In the genomic region with DNA sequence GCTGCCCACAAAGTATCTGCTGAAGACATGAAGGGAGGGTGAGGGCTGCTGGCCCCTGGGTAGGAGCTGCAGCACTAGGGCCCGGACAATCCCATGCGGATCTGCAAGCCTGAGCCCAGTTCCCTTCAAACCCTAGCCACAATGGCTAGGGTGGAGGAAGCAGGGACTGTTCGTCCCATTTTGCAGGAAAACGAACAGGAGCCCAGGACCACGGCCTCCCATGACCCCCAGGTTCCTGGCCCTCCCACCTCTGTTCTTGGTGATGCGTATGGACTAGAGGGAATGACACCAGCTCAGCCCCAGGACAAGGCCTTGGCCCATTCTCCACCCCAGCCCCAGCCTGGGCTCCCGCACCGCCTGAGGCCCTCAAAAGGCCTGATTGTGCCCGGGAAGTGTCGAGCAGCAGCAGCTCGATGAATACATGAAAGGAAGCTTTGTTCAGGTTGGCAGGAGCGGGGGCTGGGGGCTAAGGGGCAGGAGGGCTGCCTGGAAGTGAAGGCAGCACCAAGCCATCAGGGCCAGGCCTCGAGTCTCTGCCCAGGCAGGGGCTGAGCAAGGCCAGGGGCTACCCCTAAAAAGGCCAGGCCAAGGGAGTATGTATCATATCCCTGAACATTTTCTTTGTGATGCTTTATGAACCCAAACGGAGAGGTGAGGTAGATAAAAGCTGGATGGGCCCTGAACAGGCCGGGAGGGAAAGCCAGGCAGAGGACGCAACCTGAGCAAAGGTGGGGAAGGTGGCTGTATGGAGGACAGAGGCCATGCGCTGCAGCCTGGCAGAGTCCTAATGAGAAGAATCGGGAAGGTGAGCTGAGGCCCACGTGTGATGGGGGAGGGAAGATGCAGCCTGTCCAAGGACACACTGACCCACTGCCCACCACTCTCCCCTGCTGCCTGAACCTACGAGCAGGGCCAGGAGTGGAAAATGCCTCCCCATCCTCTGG, we compare ENCODE assay signal across 14 cellular contexts. TPM values are rescaled to one million over a fixed set of nuclear protein-coding genes. Genes with fewer than 3 reads are reported as not detected.
DNase-seq lines count a peak whose midpoint lies in the region; ATAC-seq lines count a peak whose summit lies in the region.
"Had no signal": no experiment of that assay in that cellular context is flagged by ENCODE, and none has a peak within 500 bp of the region (broad histone marks: within the 10 kb centered on the region; RNA-seq: fewer than 3 reads in every experiment).

No MANE protein-coding gene starts in this region.

- H3K27ac Mint-ChIP-seq in activated CD8-positive, alpha-beta memory T cell treated with anti-CD3 and anti-CD28 coated beads, Interleukin-2, amount 10 ng/mL, durations not matched to agents 7 days and 5 days = peak overlapping the region; percentile 27
- peak overlapping the region; percentile 28 for H3K27ac Mint-ChIP-seq in activated T-helper 17 cell treated with anti-CD3 and anti-CD28 coated beads, Interleukin-2, amount 50 U/mL, for 72 hours
- H3K27ac Mint-ChIP-seq in stimulated activated effector memory CD8-positive, alpha-beta T cell treated with anti-CD3 and anti-CD28 coated beads, Interleukin-12 subunit alpha, Interleukin-12 subunit beta, amount 100 ng/mL, for 72 hours = peak overlapping the region; percentile 44
- H3K27ac Mint-ChIP-seq in effector memory CD8-positive, alpha-beta T cell = peak overlapping the region in 1 of 2 donors; percentile 90

- H3K9me3 Mint-ChIP-seq in activated CD8-positive, alpha-beta memory T cell treated with anti-CD3 and anti-CD28 coated beads, Interleukin-2, amount 10 ng/mL, durations not matched to agents 7 days and 5 days (ENCODE audit: low read depth) = no peaks in the 10 kb centered on the region
- H3K9me3 Mint-ChIP-seq in activated T-helper 17 cell treated with anti-CD3 and anti-CD28 coated beads, Interleukin-2, amount 50 U/mL, for 72 hours = no peaks in the 10 kb centered on the region
- H3K9me3 Mint-ChIP-seq in stimulated activated effector memory CD8-positive, alpha-beta T cell treated with anti-CD3 and anti-CD28 coated beads, Interleukin-12 subunit alpha, Interleukin-12 subunit beta, amount 100 ng/mL, for 72 hours = no peaks in the 10 kb centered on the region
- no peaks in the 10 kb centered on the region for H3K9me3 Mint-ChIP-seq in effector memory CD8-positive, alpha-beta T cell

- no peak for ATAC-seq in activated CD8-positive, alpha-beta memory T cell treated with anti-CD3 and anti-CD28 coated beads, Interleukin-2, amount 10 ng/mL, durations not matched to agents 7 days and 5 days
- no peak for ATAC-seq in activated T-helper 17 cell treated with anti-CD3 and anti-CD28 coated beads, Interleukin-2, amount 50 U/mL, for 72 hours (replicated peaks)
- ATAC-seq in stimulated activated effector memory CD8-positive, alpha-beta T cell treated with anti-CD3 and anti-CD28 coated beads, Interleukin-12 subunit alpha, Interleukin-12 subunit beta, amount 100 ng/mL, for 72 hours = no peak
- no peak for ATAC-seq in effector memory CD8-positive, alpha-beta T cell (replicated peaks)

- H3K4me1 Mint-ChIP-seq in activated CD8-positive, alpha-beta memory T cell treated with anti-CD3 and anti-CD28 coated beads, Interleukin-2, amount 10 ng/mL, durations not matched to agents 7 days and 5 days = peaks cover 55% of the 10 kb centered on the region
- H3K4me1 Mint-ChIP-seq in activated T-helper 17 cell treated with anti-CD3 and anti-CD28 coated beads, Interleukin-2, amount 50 U/mL, for 72 hours = peaks cover 6% of the 10 kb centered on the region
- peaks cover 76% of the 10 kb centered on the region for H3K4me1 Mint-ChIP-seq in stimulated activated effector memory CD8-positive, alpha-beta T cell treated with anti-CD3 and anti-CD28 coated beads, Interleukin-12 subunit alpha, Interleukin-12 subunit beta, amount 100 ng/mL, for 72 hours
- peaks cover 19 to 45% of the 10 kb centered on the region in 2 donors for H3K4me1 Mint-ChIP-seq in effector memory CD8-positive, alpha-beta T cell (ENCODE audit: low read depth in 2 of 2)

- H3K36me3 Mint-ChIP-seq in activated CD8-positive, alpha-beta memory T cell treated with anti-CD3 and anti-CD28 coated beads, Interleukin-2, amount 10 ng/mL, durations not matched to agents 7 days and 5 days = peaks cover 7% of the 10 kb centered on the region
- peaks cover 85% of the 10 kb centered on the region for H3K36me3 Mint-ChIP-seq in activated T-helper 17 cell treated with anti-CD3 and anti-CD28 coated beads, Interleukin-2, amount 50 U/mL, for 72 hours (ENCODE audit: low read depth)
- peaks cover 86% of the 10 kb centered on the region for H3K36me3 Mint-ChIP-seq in stimulated activated effector memory CD8-positive, alpha-beta T cell treated with anti-CD3 and anti-CD28 coated beads, Interleukin-12 subunit alpha, Interleukin-12 subunit beta, amount 100 ng/mL, for 72 hours
- peaks cover 4% of the 10 kb centered on the region for H3K36me3 Mint-ChIP-seq in effector memory CD8-positive, alpha-beta T cell (ENCODE audit: insufficient read depth)

- no peak overlapping the region for H3K4me3 Mint-ChIP-seq in activated CD8-positive, alpha-beta memory T cell treated with anti-CD3 and anti-CD28 coated beads, Interleukin-2, amount 10 ng/mL, durations not matched to agents 7 days and 5 days
- no peak overlapping the region for H3K4me3 Mint-ChIP-seq in activated T-helper 17 cell treated with anti-CD3 and anti-CD28 coated beads, Interleukin-2, amount 50 U/mL, for 72 hours
- H3K4me3 Mint-ChIP-seq in stimulated activated effector memory CD8-positive, alpha-beta T cell treated with anti-CD3 and anti-CD28 coated beads, Interleukin-12 subunit alpha, Interleukin-12 subunit beta, amount 100 ng/mL, for 72 hours = no peak overlapping the region
- no peak overlapping the region for H3K4me3 Mint-ChIP-seq in effector memory CD8-positive, alpha-beta T cell

- no peaks in the 10 kb centered on the region for H3K27me3 Mint-ChIP-seq in activated CD8-positive, alpha-beta memory T cell treated with anti-CD3 and anti-CD28 coated beads, Interleukin-2, amount 10 ng/mL, durations not matched to agents 7 days and 5 days
- no peaks in the 10 kb centered on the region for H3K27me3 Mint-ChIP-seq in activated T-helper 17 cell treated with anti-CD3 and anti-CD28 coated beads, Interleukin-2, amount 50 U/mL, for 72 hours
- H3K27me3 Mint-ChIP-seq in effector memory CD8-positive, alpha-beta T cell = no peaks in the 10 kb centered on the region

- no peak for DNase-seq in activated CD8-positive, alpha-beta memory T cell treated with anti-CD3 and anti-CD28 coated beads, Interleukin-2, amount 10 ng/mL, durations not matched to agents 7 days and 5 days
- no peak for DNase-seq in activated CD8-positive, alpha-beta memory T cell treated with anti-CD3 and anti-CD28 coated beads, Interleukin-2, amount 50 U/mL, for 4 hours
- DNase-seq in inferior parietal cortex (ENCODE audit: extremely low spot score) = peak; percentile 79
- DNase-seq in stimulated activated effector memory CD8-positive, alpha-beta T cell treated with anti-CD3 and anti-CD28 coated beads, Interleukin-12 subunit alpha, Interleukin-12 subunit beta, amount 100 ng/mL, for 72 hours (ENCODE audit: low spot score in 2 of 2) = no peak
- no peak for DNase-seq in stimulated activated CD4-positive, alpha-beta T cell treated with anti-CD3 and anti-CD28 coated beads, Interleukin-1b, Interleukin-23, amount 100 ng/mL, for 48 hours
- no peak for DNase-seq in DMS53 treated with DMSO at 0.1 percent for 48 hours (lab: John Stamatoyannopoulos, UW; ENCODE audit: unreplicated experiment)
- DNase-seq in effector memory CD8-positive, alpha-beta T cell = no peak
- DNase-seq: activated naive CD4-positive, alpha-beta T cell treated with anti-CD3 and anti-CD28 coated beads, Interleukin-2, amount 50 U/mL, for 16 hours; GDM1; NCI-H187 treated with DMSO at 0.1 percent for 48 hours had no signal

- CTCF ChIA-PET in activated CD8-positive, alpha-beta memory T cell treated with anti-CD3 and anti-CD28 coated beads, Interleukin-2, amount 10 ng/mL, durations not matched to agents 7 days and 5 days (lab: Charles Lee) = interaction anchor here (1.2 to 1.3 kb wide), 2 partner anchors 13 to 19 kb away, joined by 3 to 6 read pairs; a partner anchor contains a TSS

RNA-seq across cellular contexts. Expression of a gene that starts 12.2 kb away (rescaled TPM):
- 10 to 100 TPM; 26.4 to 32.9 TPM for total RNA-seq in activated CD8-positive, alpha-beta memory T cell treated with anti-CD3 and anti-CD28 coated beads, Interleukin-2, amount 10 ng/mL, durations not matched to agents 7 days and 5 days
- total RNA-seq in activated T-helper 17 cell treated with anti-CD3 and anti-CD28 coated beads, Interleukin-2, amount 50 U/mL, for 72 hours = 10 to 100 TPM; 11.7 to 44.9 TPM

RNA-seq across cellular contexts. Expression of a gene that starts 39.4 kb away (rescaled TPM):
- 10 to 100 TPM; 55.9 to 60.9 TPM for total RNA-seq in activated CD8-positive, alpha-beta memory T cell treated with anti-CD3 and anti-CD28 coated beads, Interleukin-2, amount 10 ng/mL, durations not matched to agents 7 days and 5 days
- 10 to 100 TPM; 38.0 to 52.6 TPM for total RNA-seq in activated T-helper 17 cell treated with anti-CD3 and anti-CD28 coated beads, Interleukin-2, amount 50 U/mL, for 72 hours

RNA-seq across cellular contexts. Expression of a gene that starts 54.1 kb away (rescaled TPM):
- total RNA-seq in activated CD8-positive, alpha-beta memory T cell treated with anti-CD3 and anti-CD28 coated beads, Interleukin-2, amount 10 ng/mL, durations not matched to agents 7 days and 5 days = under 1 TPM in 1 of 2 experiments, not detected in 1; 0.55 TPM
- total RNA-seq in activated T-helper 17 cell treated with anti-CD3 and anti-CD28 coated beads, Interleukin-2, amount 50 U/mL, for 72 hours = not detected
- total RNA-seq: A673, endothelial cell of umbilical vein, RPMI7951 had no signal
